ENCODE assay signal across 9 cellular contexts in genomic region chr16:58001781-58002410, GRCh38. TPM values are rescaled to one million over a fixed set of nuclear protein-coding genes. Genes with fewer than 3 reads are reported as not detected.
DNase-seq lines count a peak whose midpoint lies in the region; ATAC-seq and TF ChIP-seq lines count a peak whose summit lies in the region.
"Had no signal": no experiment of that assay in that cellular context is flagged by ENCODE, and none has a peak within 500 bp of the region (broad histone marks: within the 10 kb centered on the region; RNA-seq: fewer than 3 reads in every experiment).

No MANE protein-coding gene starts in this region.

- peak overlapping the region; percentile 87 for H3K9ac ChIP-seq in adipocyte (ENCODE audit: low read length)

- peaks cover 56% of the 10 kb centered on the region for H3K4me1 Mint-ChIP-seq in activated CD4-positive, alpha-beta T cell treated with anti-CD3 and anti-CD28 coated beads, Interleukin-2, amount 10 ng/mL, durations not matched to agents 7 days and 5 days

- CTCF ChIA-PET in activated CD4-positive, alpha-beta T cell treated with anti-CD3 and anti-CD28 coated beads, Interleukin-2, amount 10 ng/mL, durations not matched to agents 7 days and 5 days (lab: Charles Lee) = interaction anchor here (1.0 kb wide), 1 partner anchor 31 kb away, joined by 3 read pairs; no protein-coding TSS in a partner anchor

- no peak for DNase-seq in activated CD4-positive, alpha-beta T cell treated with anti-CD3 and anti-CD28 coated beads, Interleukin-2, amount 10 ng/mL, durations not matched to agents 7 days and 5 days
- DNase-seq in activated CD4-positive, alpha-beta T cell treated with anti-CD3 and anti-CD28 coated beads for 48 hours = no peak
- DNase-seq in adipocyte (ENCODE audit: low read depth) (no peak), kidney tubule cell (ENCODE audit: low spot score) (peak; percentile 20), thoracic aorta (ENCODE audit: low spot score) (no peak), NCI-H2196 treated with DMSO at 0.1 percent for 48 hours (lab: John Stamatoyannopoulos, UW; ENCODE audit: unreplicated experiment) (no peak)
- DNase-seq in stimulated activated CD4-positive, alpha-beta T cell treated with anti-CD3 and anti-CD28 coated beads, Interleukin-4, amount 100 ng/mL, for 4 hours = no peak

- no peaks in the 10 kb centered on the region for H3K27me3 ChIP-seq in adipocyte (replicated peaks; ENCODE audit: control insufficient read depth, insufficient read depth, low read length)
- H3K27me3 ChIP-seq in thoracic aorta (replicated peaks; ENCODE audit: insufficient read depth) = no peaks in the 10 kb centered on the region

- peak overlapping the region; percentile 83 to 91 for H3K27ac ChIP-seq in thoracic aorta

- H3K4me1 ChIP-seq in adipocyte (ENCODE audit: control insufficient read depth, insufficient read depth, low read length) (peaks cover 23% of the 10 kb centered on the region), thoracic aorta (ENCODE audit: control insufficient read depth in 1 of 2, low read depth in 2 of 2) (peaks cover 18 to 32% of the 10 kb centered on the region in 2 donors)

- H3K4me3 ChIP-seq in adipocyte (ENCODE audit: low read length) (peak overlapping the region; percentile 94), thoracic aorta (peak overlapping the region; percentile 84)

- H3K4me3 Mint-ChIP-seq in activated CD4-positive, alpha-beta T cell treated with anti-CD3 and anti-CD28 coated beads, Interleukin-2, amount 10 ng/mL, durations not matched to agents 7 days and 5 days = peak overlapping the region; percentile 91

- no peak for TF ChIP-seq CTCF in thoracic aorta (IDR thresholded peaks at IDR 0.05)

- H3K36me3 ChIP-seq in adipocyte (ENCODE audit: control insufficient read depth, insufficient read depth, low read length, severe bottlenecking) (peaks cover 28% of the 10 kb centered on the region), thoracic aorta (peaks cover 11% of the 10 kb centered on the region)

- peak overlapping the region; percentile 93 for H3K27ac Mint-ChIP-seq in activated CD4-positive, alpha-beta T cell treated with anti-CD3 and anti-CD28 coated beads, Interleukin-2, amount 10 ng/mL, durations not matched to agents 7 days and 5 days

- no peaks in the 10 kb centered on the region for H3K27me3 Mint-ChIP-seq in activated CD4-positive, alpha-beta T cell treated with anti-CD3 and anti-CD28 coated beads, Interleukin-2, amount 10 ng/mL, durations not matched to agents 7 days and 5 days

- H3K36me3 Mint-ChIP-seq in activated CD4-positive, alpha-beta T cell treated with anti-CD3 and anti-CD28 coated beads, Interleukin-2, amount 10 ng/mL, durations not matched to agents 7 days and 5 days (ENCODE audit: low read depth) = peaks cover 37% of the 10 kb centered on the region

- H3K9me3 ChIP-seq in adipocyte (ENCODE audit: control insufficient read depth, low read length) (no peaks in the 10 kb centered on the region), thoracic aorta (no peaks in the 10 kb centered on the region)

- ATAC-seq in thoracic aorta (ENCODE audit: insufficient number of reproducible peaks, low FRiP score, low read depth) (no peak), GM21723 (IDR thresholded peaks at IDR 0.05; ENCODE audit: unreplicated experiment) (no peak)

- peaks cover 1% of the 10 kb centered on the region for H3K9me3 Mint-ChIP-seq in activated CD4-positive, alpha-beta T cell treated with anti-CD3 and anti-CD28 coated beads, Interleukin-2, amount 10 ng/mL, durations not matched to agents 7 days and 5 days

- POLR2A ChIA-PET in activated CD4-positive, alpha-beta T cell treated with anti-CD3 and anti-CD28 coated beads, Interleukin-2, amount 10 ng/mL, durations not matched to agents 7 days and 5 days (lab: Charles Lee) = no interaction called here

RNA-seq across cellular contexts. Expression of gene USB1, which starts 0.7 kb away (rescaled TPM):
- total RNA-seq in activated CD4-positive, alpha-beta T cell treated with anti-CD3 and anti-CD28 coated beads, Interleukin-2, amount 10 ng/mL, durations not matched to agents 7 days and 5 days = 10 to 100 TPM; 52.0 to 58.0 TPM
- total RNA-seq in thoracic aorta = 10 to 100 TPM; 55.9 to 90.3 TPM

RNA-seq across cellular contexts. Expression of gene ZNF319, which starts 1.4 kb away (rescaled TPM):
- total RNA-seq in activated CD4-positive, alpha-beta T cell treated with anti-CD3 and anti-CD28 coated beads, Interleukin-2, amount 10 ng/mL, durations not matched to agents 7 days and 5 days = 10 to 100 TPM; 19.8 to 20.8 TPM
- total RNA-seq in thoracic aorta = 10 to 100 TPM in 1 of 2 donors, 1 to 10 TPM in 1; 6.0 to 13.8 TPM

RNA-seq across cellular contexts. Expression of gene MMP15, which starts 23.7 kb away (rescaled TPM):
- under 1 TPM; 0.20 to 0.27 TPM for total RNA-seq in activated CD4-positive, alpha-beta T cell treated with anti-CD3 and anti-CD28 coated beads, Interleukin-2, amount 10 ng/mL, durations not matched to agents 7 days and 5 days
- 1 to 10 TPM; 2.1 to 3.8 TPM for total RNA-seq in thoracic aorta

RNA-seq across cellular contexts. Expression of gene CNGB1, which starts 31.0 kb away (rescaled TPM):
- total RNA-seq in activated CD4-positive, alpha-beta T cell treated with anti-CD3 and anti-CD28 coated beads, Interleukin-2, amount 10 ng/mL, durations not matched to agents 7 days and 5 days = not detected
- total RNA-seq in thoracic aorta = not detected
- total RNA-seq: dermis microvascular lymphatic vessel endothelial cell had no signal
